ENCODE assay signal across 22 cellular contexts in genomic region chr15:28881170-28881569, GRCh38. TPM values are rescaled to one million over a fixed set of nuclear protein-coding genes. Genes with fewer than 3 reads are reported as not detected.
DNase-seq lines count a peak whose midpoint lies in the region; ATAC-seq and TF ChIP-seq lines count a peak whose summit lies in the region.
"Had no signal": no experiment of that assay in that cellular context is flagged by ENCODE, and none has a peak within 500 bp of the region (broad histone marks: within the 10 kb centered on the region; RNA-seq: fewer than 3 reads in every experiment).

No MANE protein-coding gene starts in this region.

- no peak overlapping the region for H3K9ac ChIP-seq in parathyroid adenoma
- H3K9ac ChIP-seq: KMS-11 had no signal

- H3K4me1 ChIP-seq in parathyroid adenoma = no peaks in the 10 kb centered on the region
- H3K4me1 ChIP-seq: adrenal gland had no signal

- H3K9me3 ChIP-seq in parathyroid adenoma (ENCODE audit: control insufficient read depth, low read length) = no peaks in the 10 kb centered on the region
- H3K9me3 ChIP-seq: adrenal gland, left lung, uterus had no signal

- H3K27ac ChIP-seq in parathyroid adenoma = no peak overlapping the region
- H3K27ac ChIP-seq: adrenal gland, KMS-11, left lung, skin epidermis, uterus had no signal

- TF ChIP-seq CTCF in epithelial cell of proximal tubule (conservative IDR thresholded peaks at IDR 0.05; ENCODE audit: low read depth, low read length) = peak; percentile 27
- TF ChIP-seq CTCF in parathyroid adenoma (IDR thresholded peaks at IDR 0.05) = no peak

- H3K9me3 Mint-ChIP-seq in activated T-cell treated with anti-CD3 and anti-CD28 coated beads, Interleukin-2, amount 50 U/mL, for 4 hours = no peaks in the 10 kb centered on the region
- H3K9me3 Mint-ChIP-seq: activated T-cell treated with anti-CD3 and anti-CD28 coated beads, Interleukin-2, amount 50 U/mL, for 24 hours had no signal

- no peaks in the 10 kb centered on the region for H3K79me2 ChIP-seq in parathyroid adenoma

- ATAC-seq in activated T-cell treated with anti-CD3 and anti-CD28 coated beads, Interleukin-2, amount 50 U/mL, for 4 hours = no peak
- no peak for ATAC-seq in GM21367 (IDR thresholded peaks at IDR 0.05; ENCODE audit: unreplicated experiment)
- ATAC-seq: esophagus mucosa, left lung, Right ventricle myocardium inferior had no signal

- H3K4me1 Mint-ChIP-seq in activated T-cell treated with anti-CD3 and anti-CD28 coated beads, Interleukin-2, amount 50 U/mL, for 4 hours (ENCODE audit: low read depth) = peaks cover 6% of the 10 kb centered on the region

- peaks cover 1% of the 10 kb centered on the region for H3K27me3 Mint-ChIP-seq in activated T-cell treated with anti-CD3 and anti-CD28 coated beads, Interleukin-2, amount 50 U/mL, for 4 hours (ENCODE audit: low read depth)
- H3K27me3 Mint-ChIP-seq: activated T-cell treated with anti-CD3 and anti-CD28 coated beads, Interleukin-2, amount 50 U/mL, for 24 hours had no signal

- no peak overlapping the region for H3K4me3 ChIP-seq in epithelial cell of proximal tubule (ENCODE audit: low read depth, low read length)
- no peak overlapping the region for H3K4me3 ChIP-seq in parathyroid adenoma (ENCODE audit: low read depth, low read length)
- H3K4me3 ChIP-seq: adrenal gland, left lung, skin epidermis, uterus had no signal

- no peaks in the 10 kb centered on the region for H3K36me3 ChIP-seq in parathyroid adenoma (ENCODE audit: control insufficient read depth, insufficient read depth, low read length)
- H3K36me3 ChIP-seq: adrenal gland, left lung, uterus had no signal

- H3K4me3 Mint-ChIP-seq in activated T-cell treated with anti-CD3 and anti-CD28 coated beads, Interleukin-2, amount 50 U/mL, for 4 hours = no peak overlapping the region
- H3K4me3 Mint-ChIP-seq: activated T-cell treated with anti-CD3 and anti-CD28 coated beads, Interleukin-2, amount 50 U/mL, for 24 hours had no signal

- DNase-seq in NCI-H82 (lab: John Stamatoyannopoulos, UW) = peak; percentile 27
- no peak for DNase-seq in NCI-H82 treated with DMSO at 0.1 percent for 48 hours (lab: John Stamatoyannopoulos, UW; ENCODE audit: unreplicated experiment)
- peak; percentile 9 for DNase-seq in NOMO-1 treated with DMSO at 0.1 percent for 48 hours (lab: John Stamatoyannopoulos, UW; ENCODE audit: unreplicated experiment)
- DNase-seq in epithelial cell of proximal tubule (ENCODE audit: low read depth) = no peak
- DNase-seq in activated T-cell treated with anti-CD3 and anti-CD28 coated beads, Interleukin-2, amount 50 U/mL, for 4 hours = no peak
- DNase-seq in superior temporal gyrus (ENCODE audit: extremely low spot score) = no peak
- DNase-seq: ACHN; activated T-cell treated with anti-CD3 and anti-CD28 coated beads, Interleukin-2, amount 50 U/mL, for 24 hours; adrenal gland; cortex of kidney; left lung; NCI-H1694 treated with DMSO at 0.1 percent for 48 hours; NCI-H524 treated with DMSO at 0.1 percent for 48 hours; stimulated activated naive CD4-positive, alpha-beta T cell treated with Interleukin-2 at 50 U/mL for 16 hours; T-helper 2 cell; uterus had no signal

- no peak overlapping the region for H3K4me2 ChIP-seq in parathyroid adenoma (ENCODE audit: low read length)
- H3K4me2 ChIP-seq: KMS-11 had no signal

- H3K27me3 ChIP-seq in parathyroid adenoma (ENCODE audit: control insufficient read depth, insufficient read depth, low read length) = no peaks in the 10 kb centered on the region
- H3K27me3 ChIP-seq: adrenal gland, uterus had no signal

- H3K36me3 Mint-ChIP-seq in activated T-cell treated with anti-CD3 and anti-CD28 coated beads, Interleukin-2, amount 50 U/mL, for 4 hours (ENCODE audit: insufficient read depth) = no peaks in the 10 kb centered on the region

- H2AFZ ChIP-seq in parathyroid adenoma = peak overlapping the region; percentile 38

RNA-seq across cellular contexts. Expression of gene APBA2, which starts 4.6 kb away (rescaled TPM):
- total RNA-seq in epithelial cell of proximal tubule = 30.0 and 36.5 TPM in 2 replicates
- 10 to 100 TPM; 11.0 to 14.7 (median 14.5) TPM for total RNA-seq in activated T-cell treated with anti-CD3 and anti-CD28 coated beads, Interleukin-2, amount 50 U/mL, for 4 hours

RNA-seq across cellular contexts. Expression of gene GOLGA6L7, which starts 32.7 kb away (rescaled TPM):
- not detected in 2 replicates for total RNA-seq in epithelial cell of proximal tubule
- total RNA-seq in activated T-cell treated with anti-CD3 and anti-CD28 coated beads, Interleukin-2, amount 50 U/mL, for 4 hours = not detected
- total RNA-seq: adrenal gland, esophagus mucosa, left lung, Right ventricle myocardium inferior, uterus had no signal

Comparison
In these comparisons a context has a peak if more than half of its experiments do, and no peak if none do; other contexts are left out.
1. DNase-seq: peak in NCI-H82 (single experiment) and NOMO-1 treated with DMSO at 0.1 percent for 48 hours (single experiment); none in NCI-H82 treated with DMSO at 0.1 percent for 48 hours (single experiment), epithelial cell of proximal tubule (single experiment), activated T-cell treated with anti-CD3 and anti-CD28 coated beads, Interleukin-2, amount 50 U/mL, for 4 hours (single experiment) and superior temporal gyrus (single experiment).